30 cellular contexts compared by ENCODE assay signal in genomic region chr16:88695753-88696152, GRCh38. TPM values are rescaled to one million over a fixed set of nuclear protein-coding genes. Genes with fewer than 3 reads are reported as not detected.
"Had no signal": no experiment of that assay in that cellular context is flagged by ENCODE, and none has a peak within 500 bp of the region (broad histone marks: within the 10 kb centered on the region; RNA-seq: fewer than 3 reads in every experiment).

No MANE protein-coding gene starts in this region.

- DNase-seq: activated CD4-positive, alpha-beta T cell treated with anti-CD3 and anti-CD28 coated beads for 36 hours; activated CD4-positive, alpha-beta T cell treated with anti-CD3 and anti-CD28 coated beads, Interleukin-2, amount 50 U/mL, for 48 hours; activated CD4-positive, CD25-positive, alpha-beta regulatory T cell; activated CD8-positive, alpha-beta memory T cell treated with anti-CD3 and anti-CD28 coated beads, Interleukin-2, amount 10 ng/mL, durations not matched to agents 7 days and 5 days; activated effector memory CD4-positive, alpha-beta T cell treated with Interleukin-2 at 50 U/mL for 16 hours; activated naive CD4-positive, alpha-beta T cell treated with anti-CD3 and anti-CD28 coated beads for 36 hours; activated naive CD8-positive, alpha-beta T cell treated with anti-CD3 and anti-CD28 coated beads, Interleukin-2, amount 10 ng/mL, durations not matched to agents 7 days and 5 days; brain microvascular endothelial cell; effector memory CD8-positive, alpha-beta T cell; erythroblast; head of caudate nucleus; hippocampal formation; kidney; left colon; mammary epithelial cell; naive B cell; ovary; sigmoid colon; SK-N-SH; stimulated activated CD4-positive, alpha-beta T cell treated with anti-CD3 and anti-CD28 coated beads, Interleukin-15, amount 100 ng/mL, for 24 hours; stimulated activated CD4-positive, alpha-beta T cell treated with anti-CD3 and anti-CD28 coated beads, Interleukin-2, amount 100 ng/mL, for 24 hours; stimulated activated naive CD4-positive, alpha-beta T cell; tibial artery had no signal

- ATAC-seq: activated CD4-positive, alpha-beta T cell treated with anti-CD3 and anti-CD28 coated beads for 36 hours; activated CD8-positive, alpha-beta memory T cell treated with anti-CD3 and anti-CD28 coated beads, Interleukin-2, amount 10 ng/mL, durations not matched to agents 7 days and 5 days; effector memory CD8-positive, alpha-beta T cell; gastroesophageal sphincter; left colon had no signal

- H3K4me1 ChIP-seq: neural progenitor cell, prostate gland, tibial artery had no signal

- H3K4me3 Mint-ChIP-seq: activated CD4-positive, alpha-beta T cell treated with anti-CD3 and anti-CD28 coated beads for 36 hours; activated CD8-positive, alpha-beta memory T cell treated with anti-CD3 and anti-CD28 coated beads, Interleukin-2, amount 10 ng/mL, durations not matched to agents 7 days and 5 days; activated naive CD4-positive, alpha-beta T cell treated with anti-CD3 and anti-CD28 coated beads for 36 hours; activated naive CD8-positive, alpha-beta T cell treated with anti-CD3 and anti-CD28 coated beads, Interleukin-2, amount 10 ng/mL, durations not matched to agents 7 days and 5 days; effector memory CD8-positive, alpha-beta T cell; neural progenitor cell had no signal

- H3K4me3 ChIP-seq: coronary artery, gastroesophageal sphincter, neural progenitor cell, ovary, prostate gland, sigmoid colon, suprapubic skin, tibial artery, upper lobe of right lung had no signal

- H3K27ac ChIP-seq: brain microvascular endothelial cell, coronary artery, gastroesophageal sphincter, neural progenitor cell, ovary, prostate gland, sigmoid colon, suprapubic skin, tibial artery, upper lobe of right lung had no signal

- H3K9me3 Mint-ChIP-seq: activated naive CD4-positive, alpha-beta T cell treated with anti-CD3 and anti-CD28 coated beads for 36 hours; activated naive CD8-positive, alpha-beta T cell treated with anti-CD3 and anti-CD28 coated beads, Interleukin-2, amount 10 ng/mL, durations not matched to agents 7 days and 5 days; effector memory CD8-positive, alpha-beta T cell; naive B cell; neural progenitor cell had no signal

- H3K27me3 ChIP-seq: brain microvascular endothelial cell, neural progenitor cell had no signal

- H3K27me3 Mint-ChIP-seq: activated CD4-positive, alpha-beta T cell treated with anti-CD3 and anti-CD28 coated beads for 36 hours; activated CD8-positive, alpha-beta memory T cell treated with anti-CD3 and anti-CD28 coated beads, Interleukin-2, amount 10 ng/mL, durations not matched to agents 7 days and 5 days; activated naive CD8-positive, alpha-beta T cell treated with anti-CD3 and anti-CD28 coated beads, Interleukin-2, amount 10 ng/mL, durations not matched to agents 7 days and 5 days; effector memory CD8-positive, alpha-beta T cell; naive B cell had no signal

- H3K36me3 ChIP-seq: neural progenitor cell, prostate gland had no signal

- H3K9me3 ChIP-seq: gastroesophageal sphincter, ovary, prostate gland, sigmoid colon, SK-N-SH, suprapubic skin, tibial artery, upper lobe of right lung had no signal

- H3K4me1 Mint-ChIP-seq: neural progenitor cell had no signal

- H3K36me3 Mint-ChIP-seq: naive B cell, neural progenitor cell had no signal

- H3K27ac Mint-ChIP-seq: activated CD4-positive, alpha-beta T cell treated with anti-CD3 and anti-CD28 coated beads for 36 hours; activated CD8-positive, alpha-beta memory T cell treated with anti-CD3 and anti-CD28 coated beads, Interleukin-2, amount 10 ng/mL, durations not matched to agents 7 days and 5 days; activated naive CD4-positive, alpha-beta T cell treated with anti-CD3 and anti-CD28 coated beads for 36 hours; activated naive CD8-positive, alpha-beta T cell treated with anti-CD3 and anti-CD28 coated beads, Interleukin-2, amount 10 ng/mL, durations not matched to agents 7 days and 5 days; naive B cell; neural progenitor cell had no signal

RNA-seq across cellular contexts. Expression of gene SNAI3, which starts 9.4 kb away (rescaled TPM):
- total RNA-seq: cerebellum, mammary epithelial cell had no signal
